In genomic region chr14:57637901-57638300, GRCh38 we compare ENCODE assay signal across 33 cellular contexts.
"Had no signal": no experiment of that assay in that cellular context is flagged by ENCODE, and none has a peak within 500 bp of the region (broad histone marks: within the 10 kb centered on the region; RNA-seq: fewer than 3 reads in every experiment).

No MANE protein-coding gene starts in this region.

- H3K36me3 ChIP-seq: adrenal gland, ascending aorta, brain microvascular endothelial cell, breast epithelium, cardiac muscle cell had no signal

- H3K9me3 ChIP-seq: adrenal gland, ascending aorta, body of pancreas, breast epithelium had no signal

- FAIRE-seq: astrocyte had no signal

- H3K4me1 ChIP-seq: adrenal gland, ascending aorta, body of pancreas, breast epithelium had no signal

- H3K27ac ChIP-seq: adrenal gland, ascending aorta, body of pancreas, brain microvascular endothelial cell, breast epithelium, cardiac muscle cell had no signal

- H3K4me3 ChIP-seq: adrenal gland, ascending aorta, body of pancreas, breast epithelium, cardiac muscle cell had no signal

- H3K27me3 ChIP-seq: adrenal gland, ascending aorta, body of pancreas, brain microvascular endothelial cell, breast epithelium, cardiac muscle cell had no signal

- ATAC-seq: activated naive CD4-positive, alpha-beta T cell treated with anti-CD3 and anti-CD28 coated beads, Interleukin-2, amount 50 U/mL, for 72 hours; activated naive CD8-positive, alpha-beta T cell treated with anti-CD3 and anti-CD28 coated beads, Interleukin-2, amount 50 U/mL, for 24 hours; activated T-cell treated with anti-CD3 and anti-CD28 coated beads, Interleukin-2, amount 50 U/mL, for 4 hours; activated T-cell treated with anti-CD3 and anti-CD28 coated beads, Interleukin-2, amount 50 U/mL, for 72 hours; activated T-helper 17 cell treated with anti-CD3 and anti-CD28 coated beads, Interleukin-2, amount 50 U/mL, for 72 hours; body of pancreas had no signal

- DNase-seq: activated effector memory CD4-positive, alpha-beta T cell treated with anti-CD3 and anti-CD28 coated beads, Interleukin-2, amount 50 U/mL, for 16 hours; activated effector memory CD4-positive, alpha-beta T cell treated with Interleukin-2 at 50 U/mL for 16 hours; activated gamma-delta T cell; activated gamma-delta T cell treated with Interleukin-2 at 50 U/mL for 16 hours; activated naive CD4-positive, alpha-beta T cell; activated naive CD4-positive, alpha-beta T cell treated with anti-CD3 and anti-CD28 coated beads for 36 hours; activated naive CD4-positive, alpha-beta T cell treated with anti-CD3 and anti-CD28 coated beads, Interleukin-2, amount 10 ng/mL, durations not matched to agents 7 days and 5 days; activated naive CD4-positive, alpha-beta T cell treated with anti-CD3 and anti-CD28 coated beads, Interleukin-2, amount 50 U/mL, for 16 hours; activated naive CD4-positive, alpha-beta T cell treated with Interleukin-2 at 50 U/mL for 16 hours; activated naive CD8-positive, alpha-beta T cell treated with anti-CD3 and anti-CD28 coated beads for 36 hours; activated naive CD8-positive, alpha-beta T cell treated with anti-CD3 and anti-CD28 coated beads, Interleukin-2, amount 10 ng/mL, durations not matched to agents 7 days and 5 days; activated naive CD8-positive, alpha-beta T cell treated with anti-CD3 and anti-CD28 coated beads, Interleukin-2, amount 50 U/mL, for 24 hours; activated T-cell treated with anti-CD3 and anti-CD28 coated beads, Interleukin-2, amount 50 U/mL, for 1 hour; activated T-cell treated with anti-CD3 and anti-CD28 coated beads, Interleukin-2, amount 50 U/mL, for 24 hours; activated T-cell treated with anti-CD3 and anti-CD28 coated beads, Interleukin-2, amount 50 U/mL, for 4 hours; activated T-cell treated with anti-CD3 and anti-CD28 coated beads, Interleukin-2, amount 50 U/mL, for 48 hours; activated T-cell treated with anti-CD3 and anti-CD28 coated beads, Interleukin-2, amount 50 U/mL, for 72 hours; adrenal gland; amniotic stem cell; amygdala; anterior cingulate cortex; aorta; body of pancreas; brain microvascular endothelial cell; caudate nucleus; central memory CD4-positive, alpha-beta T cell; cerebellar nuclear complex had no signal
